Comparison of ENCODE assay signal across 8 cellular contexts in genomic region chrX:154409222-154409871, GRCh38. TPM values are rescaled to one million over a fixed set of nuclear protein-coding genes. Genes with fewer than 3 reads are reported as not detected.
DNase-seq lines count a peak whose midpoint lies in the region; ATAC-seq and TF ChIP-seq lines count a peak whose summit lies in the region.

DNASE1L1 (minus strand) TSS chrX:154409254; CDS start chrX:154405568, 3,686 bp downstream.

- intact Hi-C loops in CD4-positive, alpha-beta T cell (cut with DNase I, micrococcal nuclease), result no loop called here
- intact Hi-C loops in right lobe of liver (cut with DNase I), result no loop called here
- intact Hi-C loops in testis (cut with DNase I; ENCODE audit: low total_unique reads), result no loop called here

- CTCF ChIA-PET in CD4-positive, alpha-beta T cell (lab: Charles Lee), result no interaction called here

- no peak for TF ChIP-seq CTCF in CD4-positive, alpha-beta T cell (IDR thresholded peaks at IDR 0.05)
- TF ChIP-seq CTCF in right lobe of liver (IDR thresholded peaks at IDR 0.05), result no peak
- no peak for TF ChIP-seq CTCF in testis (IDR thresholded peaks at IDR 0.05)

- H3K4me2 ChIP-seq in GM23248 (ENCODE audit: unreplicated experiment), result peak within 1 kb of the TSS; percentile 84

- H3K4me1 ChIP-seq in GM23248 (ENCODE audit: insufficient read depth) (peaks cover 6% of the 10 kb centered on the region; the same call in 1 of the 2 replicates), SJSA1 (replicated peaks) (peaks cover 20% of the 10 kb centered on the region), right lobe of liver (no peaks in the 10 kb centered on the region), testis (no peaks in the 10 kb centered on the region)

- DNase-seq in CD4-positive, alpha-beta T cell, result no peak
- peak; percentile 91 for DNase-seq in GM23248
- peak; percentile 79 to 96 for DNase-seq in SJSA1 (ENCODE audit: low read depth in 1 of 2, low spot score in 2 of 2)
- peak; percentile 92 for DNase-seq in dermis blood vessel endothelial cell
- DNase-seq in right lobe of liver, result peak; percentile 72 to 82 (median 82)
- peak; percentile 33 for DNase-seq in testis

- H3K36me3 Mint-ChIP-seq in CD4-positive, alpha-beta T cell (ENCODE audit: low read depth), result peaks cover 15% of the 10 kb centered on the region

- peak within 1 kb of the TSS; percentile 93 for H3K9ac ChIP-seq in GM23248

- H3K27ac ChIP-seq in CD4-positive, alpha-beta T cell (ENCODE audit: low read depth, low read length), result no peak within 1 kb of the TSS
- H3K27ac ChIP-seq in GM23248 (peak within 1 kb of the TSS; percentile 82), SJSA1 (peak within 1 kb of the TSS; percentile 67), right lobe of liver (peak within 1 kb of the TSS; percentile 6 to 49 (median 38)), testis (no peak within 1 kb of the TSS)

- no peaks in the 10 kb centered on the region for H4K20me1 ChIP-seq in GM23248 (ENCODE audit: insufficient read depth)

- ATAC-seq in CD4-positive, alpha-beta T cell (ENCODE audit: poor library complexity), result no peak
- ATAC-seq in right lobe of liver, result peak; percentile 53 to 68 (median 63)
- no peak for ATAC-seq in GM21529 (IDR thresholded peaks at IDR 0.05; ENCODE audit: unreplicated experiment)
- ATAC-seq in HG02870 (IDR thresholded peaks at IDR 0.05; ENCODE audit: unreplicated experiment), result no peak

- no peaks in the 10 kb centered on the region for H3K9me3 ChIP-seq in CD4-positive, alpha-beta T cell (ENCODE audit: control insufficient read depth, low read length)
- H3K9me3 ChIP-seq in GM23248 (ENCODE audit: low read depth), result no peaks in the 10 kb centered on the region
- no peaks in the 10 kb centered on the region for H3K9me3 ChIP-seq in SJSA1 (replicated peaks)
- H3K9me3 ChIP-seq in right lobe of liver, result no peaks in the 10 kb centered on the region
- H3K9me3 ChIP-seq in testis, result no peaks in the 10 kb centered on the region

- in situ Hi-C loops in GM23248 (cut with MboI), result no loop called here

- H3K36me3 ChIP-seq in GM23248 (ENCODE audit: low read depth) (no peaks in the 10 kb centered on the region), SJSA1 (no peaks in the 10 kb centered on the region), right lobe of liver (no peaks in the 10 kb centered on the region), testis (ENCODE audit: low read depth, missing control alignments) (no peaks in the 10 kb centered on the region)

- 12 to 44% methylated on average over 7 to 10 of the region's 26 CpGs for WGBS in GM23248 (ENCODE audit: low coverage in 1 of 2, low lambda C conversion rate in 2 of 2, missing lambda C conversion rate in 2 of 2), 2 experiments
- 43% methylated on average over 3 of the region's 26 CpGs for WGBS in right lobe of liver (ENCODE audit: insufficient coverage, low coverage, low lambda C conversion rate, missing lambda C conversion rate)
- WGBS in testis, 2 donors, result 79 to 100% methylated on average over 1 to 22 of the region's 26 CpGs

- H3K79me2 ChIP-seq in GM23248 (ENCODE audit: insufficient read depth), result peaks cover 31% of the 10 kb centered on the region

- peak within 1 kb of the TSS; percentile 58 for H3K27ac Mint-ChIP-seq in CD4-positive, alpha-beta T cell

- H3K9me3 Mint-ChIP-seq in CD4-positive, alpha-beta T cell, result no peaks in the 10 kb centered on the region

- H2AFZ ChIP-seq in GM23248, result peak within 1 kb of the TSS; percentile 70

- H3K4me3 ChIP-seq in GM23248 (peak within 1 kb of the TSS; percentile 84), SJSA1 (peak within 1 kb of the TSS; percentile 36), right lobe of liver (no peak within 1 kb of the TSS), testis (no peak within 1 kb of the TSS)

- H3K4me3 Mint-ChIP-seq in CD4-positive, alpha-beta T cell, result peak within 1 kb of the TSS; percentile 60

- H3K27me3 ChIP-seq in CD4-positive, alpha-beta T cell (ENCODE audit: control insufficient read depth, insufficient read depth, low read length), result no peaks in the 10 kb centered on the region
- no peaks in the 10 kb centered on the region for H3K27me3 ChIP-seq in GM23248 (replicated peaks; ENCODE audit: insufficient read depth)
- H3K27me3 ChIP-seq in SJSA1 (replicated peaks), result no peaks in the 10 kb centered on the region
- H3K27me3 ChIP-seq in right lobe of liver, result no peaks in the 10 kb centered on the region
- no peaks in the 10 kb centered on the region for H3K27me3 ChIP-seq in testis

- H3K9me2 ChIP-seq in GM23248 (ENCODE audit: insufficient read depth), result no peaks in the 10 kb centered on the region

- POLR2A ChIA-PET in CD4-positive, alpha-beta T cell (lab: Charles Lee), result interaction anchor here (0.6 to 2.3 kb wide), 4 partner anchors 9 to 49 kb away, joined by 3 to 13 read pairs (median 4); partner anchors contain the start of genes EMD and RPL10

- TF ChIP-seq POLR2A in right lobe of liver (IDR thresholded peaks at IDR 0.05) (no peak), testis (IDR thresholded peaks at IDR 0.05) (no peak)

- no peaks in the 10 kb centered on the region for H3K27me3 Mint-ChIP-seq in CD4-positive, alpha-beta T cell

- no peaks in the 10 kb centered on the region for H3F3A ChIP-seq in GM23248 (ENCODE audit: insufficient read depth)

- H3K4me1 Mint-ChIP-seq in CD4-positive, alpha-beta T cell (ENCODE audit: low read depth), result peaks cover 17% of the 10 kb centered on the region

RNA-seq across cellular contexts. Expression of gene DNASE1L1, which starts in this region (rescaled TPM):
- total RNA-seq in CD4-positive, alpha-beta T cell, result 10 to 100 TPM; 16.0 to 18.4 TPM
- 60.7 TPM in 2 replicates for total RNA-seq in GM23248 (2014; rRNA removed; shearing (Covaris generic))
- polyA plus RNA-seq in GM23248 (2016; fragmentation: Nextera tagmentation; extraction: Ambion mirVana), result 16.6 and 17.0 TPM in 2 replicates
- total RNA-seq in SJSA1 (2014; rRNA removed; shearing (Covaris generic)), result 30.9 and 41.8 TPM in 2 replicates
- 105 and 111 TPM in 2 replicates for total RNA-seq in dermis blood vessel endothelial cell
- total RNA-seq in right lobe of liver, result 10 to 100 TPM; 11.7 to 19.5 (median 14.9) TPM
- total RNA-seq in testis, result 10 to 100 TPM; 36.5 to 42.2 TPM
- 18.5 TPM for polyA plus RNA-seq in testis (ENCODE audit: insufficient read depth, low read depth, low replicate concordance)

Comparison
In these comparisons a context has a peak if more than half of its experiments do, and no peak if none do; other contexts are left out.
1. ATAC-seq: peak in right lobe of liver (4 of 4); none in CD4-positive, alpha-beta T cell (single experiment), GM21529 (single experiment) and HG02870 (single experiment).
2. DNase-seq: peak in GM23248 (single experiment), SJSA1 (2 of 2), dermis blood vessel endothelial cell (single experiment), right lobe of liver (3 of 3) and testis (single experiment); none in CD4-positive, alpha-beta T cell (0 of 10).
3. H3K27ac ChIP-seq: peak in GM23248 (single experiment), SJSA1 (single experiment) and right lobe of liver (3 of 3); none in CD4-positive, alpha-beta T cell (single experiment) and testis (0 of 2).
4. H3K4me3 ChIP-seq: peak in GM23248 (single experiment) and SJSA1 (single experiment); none in right lobe of liver (0 of 3) and testis (0 of 2).